ENCODE assay signal across 33 cellular contexts in the genomic region with DNA sequence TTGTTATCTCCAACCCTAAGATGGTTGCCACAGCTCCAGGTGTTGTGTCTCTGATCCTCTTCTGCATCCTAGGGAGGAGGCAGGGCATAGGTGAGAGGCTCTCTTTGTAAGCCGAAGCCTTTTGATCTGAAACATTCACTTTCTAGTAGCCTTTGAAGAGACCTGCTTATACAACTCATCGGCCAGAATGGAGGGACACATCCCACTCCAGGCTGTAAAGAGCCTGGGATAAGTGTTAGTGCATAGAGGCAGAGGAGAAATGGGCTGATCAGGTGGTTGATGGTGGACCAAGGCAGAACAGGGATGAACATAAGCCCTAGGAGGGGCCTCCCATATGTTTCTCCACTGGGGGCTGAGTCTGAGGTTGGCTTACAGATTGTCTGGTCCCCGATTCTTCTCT.
"Had no signal": no experiment of that assay in that cellular context is flagged by ENCODE, and none has a peak within 500 bp of the region (broad histone marks: within the 10 kb centered on the region; RNA-seq: fewer than 3 reads in every experiment).

No MANE protein-coding gene starts in this region.

- DNase-seq: activated B cell treated with CpG ODN at 0.5 μM for 24 hours; activated CD4-positive, alpha-beta memory T cell treated with anti-CD3 and anti-CD28 coated beads for 36 hours; activated CD4-positive, alpha-beta T cell treated with anti-CD3 and anti-CD28 coated beads for 4 hours; activated CD4-positive, alpha-beta T cell treated with anti-CD3 and anti-CD28 coated beads, Interleukin-2, amount 10 ng/mL, durations not matched to agents 24 days and 14 days; activated CD4-positive, alpha-beta T cell treated with anti-CD3 and anti-CD28 coated beads, Interleukin-2, amount 50 U/mL, for 1 hour; activated CD4-positive, alpha-beta T cell treated with anti-CD3 and anti-CD28 coated beads, Interleukin-2, amount 50 U/mL, for 4 hours; activated CD4-positive, CD25-positive, alpha-beta regulatory T cell treated with anti-CD3 and anti-CD28 coated beads, Interleukin-2, amount 50 U/mL, for 72 hours; activated CD8-positive, alpha-beta memory T cell treated with anti-CD3 and anti-CD28 coated beads, Interleukin-2, amount 50 U/mL, for 4 hours; activated CD8-positive, alpha-beta T cell treated with anti-CD3 and anti-CD28 coated beads for 36 hours; activated effector memory CD4-positive, alpha-beta T cell treated with anti-CD3 and anti-CD28 coated beads, Interleukin-2, amount 50 U/mL, for 16 hours; activated gamma-delta T cell treated with Interleukin-2 at 50 U/mL for 16 hours; activated naive CD4-positive, alpha-beta T cell; activated naive CD4-positive, alpha-beta T cell treated with anti-CD3 and anti-CD28 coated beads for 36 hours; activated naive CD4-positive, alpha-beta T cell treated with anti-CD3 and anti-CD28 coated beads, Interleukin-2, amount 50 U/mL, for 16 hours; activated naive CD8-positive, alpha-beta T cell treated with anti-CD3 and anti-CD28 coated beads for 36 hours; activated T-cell treated with anti-CD3 and anti-CD28 coated beads for 4 hours; activated T-cell treated with anti-CD3 and anti-CD28 coated beads, Interleukin-2, amount 50 U/mL, for 1 hour; activated T-cell treated with anti-CD3 and anti-CD28 coated beads, Interleukin-2, amount 50 U/mL, for 4 hours; activated T-cell treated with anti-CD3 and anti-CD28 coated beads, Interleukin-2, amount 50 U/mL, for 72 hours; adrenal gland; amniotic stem cell; aorta; body of pancreas; central memory CD4-positive, alpha-beta T cell; T-cell; T-helper 17 cell; T1000 had no signal

- H3K9me3 ChIP-seq: adrenal gland, body of pancreas, breast epithelium had no signal

- H3K9me3 Mint-ChIP-seq: activated B cell treated with CpG ODN at 0.5 μM for 24 hours; activated CD4-positive, alpha-beta memory T cell treated with anti-CD3 and anti-CD28 coated beads for 36 hours; activated CD4-positive, alpha-beta T cell treated with anti-CD3 and anti-CD28 coated beads, Interleukin-2, amount 10 ng/mL, durations not matched to agents 24 days and 14 days; activated CD8-positive, alpha-beta T cell treated with anti-CD3 and anti-CD28 coated beads for 36 hours; activated naive CD4-positive, alpha-beta T cell treated with anti-CD3 and anti-CD28 coated beads for 36 hours; activated naive CD8-positive, alpha-beta T cell treated with anti-CD3 and anti-CD28 coated beads for 36 hours; activated T-cell treated with anti-CD3 and anti-CD28 coated beads, Interleukin-2, amount 50 U/mL, for 4 hours; activated T-cell treated with anti-CD3 and anti-CD28 coated beads, Interleukin-2, amount 50 U/mL, for 72 hours; activated T-helper 1 cell treated with anti-CD3 and anti-CD28 coated beads, Interleukin-12 subunit alpha, Interleukin-12 subunit beta, Interleukin-2, Interleukin-4 antibody, amounts not matched to agents 30 ng/mL and 10 ng/mL and 1 ng/mL, durations not matched to agents 14 hours and 24 hours and 36 hours; activated T-helper 17 cell treated with anti-CD3 and anti-CD28 coated beads, Interleukin-2, amount 50 U/mL, for 72 hours had no signal

- H3K36me3 Mint-ChIP-seq: activated CD4-positive, alpha-beta memory T cell treated with anti-CD3 and anti-CD28 coated beads for 36 hours; activated naive CD4-positive, alpha-beta T cell treated with anti-CD3 and anti-CD28 coated beads, Interleukin-2, amount 50 U/mL, for 72 hours; activated naive CD8-positive, alpha-beta T cell treated with anti-CD3 and anti-CD28 coated beads for 36 hours; T-cell had no signal

- H3K27ac Mint-ChIP-seq: activated B cell treated with CpG ODN at 0.5 μM for 24 hours; activated CD4-positive, alpha-beta memory T cell treated with anti-CD3 and anti-CD28 coated beads for 36 hours; activated CD4-positive, alpha-beta T cell treated with anti-CD3 and anti-CD28 coated beads, Interleukin-2, amount 10 ng/mL, durations not matched to agents 24 days and 14 days; activated CD8-positive, alpha-beta T cell treated with anti-CD3 and anti-CD28 coated beads for 36 hours; activated naive CD4-positive, alpha-beta T cell treated with anti-CD3 and anti-CD28 coated beads for 36 hours; activated naive CD8-positive, alpha-beta T cell treated with anti-CD3 and anti-CD28 coated beads for 36 hours; activated T-cell treated with anti-CD3 and anti-CD28 coated beads, Interleukin-2, amount 50 U/mL, for 72 hours; activated T-helper 1 cell treated with anti-CD3 and anti-CD28 coated beads, Interleukin-12 subunit alpha, Interleukin-12 subunit beta, Interleukin-2, Interleukin-4 antibody, amounts not matched to agents 30 ng/mL and 10 ng/mL and 1 ng/mL, durations not matched to agents 14 hours and 24 hours and 36 hours; activated T-helper 17 cell treated with anti-CD3 and anti-CD28 coated beads, Interleukin-2, amount 50 U/mL, for 72 hours; T-cell; T-helper 17 cell had no signal

- H3K27me3 ChIP-seq: body of pancreas had no signal

- H3K4me1 Mint-ChIP-seq: activated CD4-positive, alpha-beta T cell treated with anti-CD3 and anti-CD28 coated beads, Interleukin-2, amount 10 ng/mL, durations not matched to agents 24 days and 14 days; activated T-helper 17 cell treated with anti-CD3 and anti-CD28 coated beads, Interleukin-2, amount 50 U/mL, for 72 hours had no signal

- H3K4me1 ChIP-seq: adrenal gland, breast epithelium had no signal

- H3K4me3 Mint-ChIP-seq: activated B cell treated with CpG ODN at 0.5 μM for 24 hours; activated CD4-positive, alpha-beta memory T cell treated with anti-CD3 and anti-CD28 coated beads for 36 hours; activated CD4-positive, alpha-beta T cell treated with anti-CD3 and anti-CD28 coated beads, Interleukin-2, amount 10 ng/mL, durations not matched to agents 24 days and 14 days; activated CD8-positive, alpha-beta T cell treated with anti-CD3 and anti-CD28 coated beads for 36 hours; activated naive CD4-positive, alpha-beta T cell treated with anti-CD3 and anti-CD28 coated beads for 36 hours; activated naive CD8-positive, alpha-beta T cell treated with anti-CD3 and anti-CD28 coated beads for 36 hours; activated T-cell treated with anti-CD3 and anti-CD28 coated beads, Interleukin-2, amount 50 U/mL, for 4 hours; activated T-cell treated with anti-CD3 and anti-CD28 coated beads, Interleukin-2, amount 50 U/mL, for 72 hours; activated T-helper 1 cell treated with anti-CD3 and anti-CD28 coated beads, Interleukin-12 subunit alpha, Interleukin-12 subunit beta, Interleukin-2, Interleukin-4 antibody, amounts not matched to agents 30 ng/mL and 10 ng/mL and 1 ng/mL, durations not matched to agents 14 hours and 24 hours and 36 hours; activated T-helper 17 cell treated with anti-CD3 and anti-CD28 coated beads, Interleukin-2, amount 50 U/mL, for 72 hours; T-cell; T-helper 17 cell had no signal

- H3K36me3 ChIP-seq: adrenal gland, brain microvascular endothelial cell, breast epithelium had no signal

- H3K27ac ChIP-seq: adrenal gland, body of pancreas, brain microvascular endothelial cell, breast epithelium, VCaP had no signal

- H3K4me3 ChIP-seq: adrenal gland, body of pancreas, breast epithelium had no signal
